Comparison of ENCODE assay signal across 7 cellular contexts in genomic region chr1:2049517-2050481, GRCh38. TPM values are rescaled to one million over a fixed set of nuclear protein-coding genes. Genes with fewer than 3 reads are reported as not detected.
DNase-seq lines count a peak whose midpoint lies in the region; ATAC-seq and TF ChIP-seq lines count a peak whose summit lies in the region.

Gene PRKCZ (plus strand): TSS chr1:2050411. CDS start chr1:2050631, 220 bp downstream.

- H3K27me3 ChIP-seq in ascending aorta (peaks cover 13% of the 10 kb centered on the region), iPS-15b (ENCODE audit: control insufficient read depth, insufficient read depth, low read length) (no peaks in the 10 kb centered on the region), osteoblast (ENCODE audit: insufficient read depth, low read length) (peaks cover 47% of the 10 kb centered on the region)

- CTCF ChIA-PET in T-cell (lab: Charles Lee): interaction anchor here in 1 of 2 donors (0.6 kb wide), 1 partner anchor 551 kb away, joined by 3 read pairs; no protein-coding TSS in a partner anchor

- POLR2A ChIA-PET in T-cell (lab: Charles Lee): no interaction called here

- peaks cover 4 to 11% of the 10 kb centered on the region in 2 donors for H3K27me3 Mint-ChIP-seq in T-cell

- TF ChIP-seq CTCF in LNCAP (IDR thresholded peaks at IDR 0.05) (peak; percentile 62), ascending aorta (IDR thresholded peaks at IDR 0.05) (no peak), osteoblast (IDR thresholded peaks at IDR 0.05; ENCODE audit: extremely low read depth, low read depth, low read length) (no peak)

- no peaks in the 10 kb centered on the region for H3K36me3 ChIP-seq in ascending aorta
- no peaks in the 10 kb centered on the region for H3K36me3 ChIP-seq in iPS-15b (ENCODE audit: control insufficient read depth, insufficient read depth, low read length)
- H3K36me3 ChIP-seq in osteoblast (ENCODE audit: insufficient read depth, low read length): no peaks in the 10 kb centered on the region

- peak within 1 kb of the TSS; percentile 54 to 60 for H3K4me3 ChIP-seq in ascending aorta
- peak within 1 kb of the TSS; percentile 67 for H3K4me3 ChIP-seq in iPS-15b (ENCODE audit: low read depth, low read length)
- no peak within 1 kb of the TSS for H3K4me3 ChIP-seq in osteoblast (ENCODE audit: insufficient read depth, low read length)

- no peaks in the 10 kb centered on the region for H3K79me2 ChIP-seq in osteoblast (ENCODE audit: insufficient read depth, low read length)

- no peak within 1 kb of the TSS for H2AFZ ChIP-seq in osteoblast (ENCODE audit: low read length)

- H3K27ac ChIP-seq in ascending aorta (no peak within 1 kb of the TSS), osteoblast (ENCODE audit: low read depth, low read length) (no peak within 1 kb of the TSS)

- no peak within 1 kb of the TSS for H3K4me2 ChIP-seq in osteoblast (ENCODE audit: insufficient read depth, low read length)

- peak within 1 kb of the TSS; percentile 77 for H3K9ac ChIP-seq in iPS-15b (ENCODE audit: low read depth, low read length)

- H3K27ac Mint-ChIP-seq in T-cell: peak within 1 kb of the TSS; percentile 8 to 68

- DNase-seq in T-cell (peak; percentile 82 to 98 (median 91)), ascending aorta (ENCODE audit: low spot score in 2 of 2) (peak; percentile 30 to 74), osteoblast (ENCODE audit: insufficient read length, low spot score, missing footprints) (no peak)
- DNase-seq in stimulated activated CD4-positive, alpha-beta T cell treated with anti-CD3 and anti-CD28 coated beads, Interleukin-12 subunit alpha, Interleukin-12 subunit beta, amount 100 ng/mL, for 24 hours (ENCODE audit: low read depth in 2 of 2): peak; percentile 85 to 90

- H3K36me3 Mint-ChIP-seq in T-cell: no peaks in the 10 kb centered on the region

- ATAC-seq in GM18909 (IDR thresholded peaks at IDR 0.05; ENCODE audit: poor library complexity, unreplicated experiment) (peak; percentile 65), T-cell (replicated peaks in 1 of 4) (peak; percentile 96 to 99 (median 96))

- peak within 1 kb of the TSS; percentile 73 to 80 (median 79) for H3K4me3 Mint-ChIP-seq in T-cell

- no peaks in the 10 kb centered on the region for H3K9me3 Mint-ChIP-seq in T-cell

- H4K20me1 ChIP-seq in osteoblast (ENCODE audit: insufficient read depth, low read length): no peaks in the 10 kb centered on the region

- H3K9me3 ChIP-seq in ascending aorta (no peaks in the 10 kb centered on the region), iPS-15b (ENCODE audit: control insufficient read depth, insufficient read depth, low read length) (no peaks in the 10 kb centered on the region), osteoblast (ENCODE audit: low read depth, low read length) (no peaks in the 10 kb centered on the region)

- H3K4me1 ChIP-seq in ascending aorta (no peaks in the 10 kb centered on the region), iPS-15b (ENCODE audit: control insufficient read depth, insufficient read depth, low read length) (peaks cover 6% of the 10 kb centered on the region), osteoblast (ENCODE audit: insufficient read depth, low read length) (no peaks in the 10 kb centered on the region)

- intact Hi-C loops in ascending aorta (cut with DNase I): loop anchor here (10.0 kb wide), 1 partner anchor 105 kb away; no protein-coding TSS in a partner anchor

- peaks cover 30 to 41% (median 30%) of the 10 kb centered on the region in 3 donors for H3K4me1 Mint-ChIP-seq in T-cell

RNA-seq across cellular contexts. Expression of gene PRKCZ, which starts in this region (rescaled TPM):
- 10 to 100 TPM; 27.5 to 36.9 (median 31.0) TPM for total RNA-seq in T-cell
- 1.3 TPM for total RNA-seq in ascending aorta
- 0.29 and 0.72 TPM in 2 replicates for total RNA-seq in osteoblast

Comparison
In these comparisons a context has a peak if more than half of its experiments do, and no peak if none do; other contexts are left out.
1. RNA of gene PRKCZ (total RNA-seq): 27.5 to 36.9 TPM in T-cell; 1.3 TPM in ascending aorta (single experiment) and 0.29 to 0.72 TPM in osteoblast; every median in the first group is over 10 times any median in the second.